31 cellular contexts compared by ENCODE assay signal in the genomic region with DNA sequence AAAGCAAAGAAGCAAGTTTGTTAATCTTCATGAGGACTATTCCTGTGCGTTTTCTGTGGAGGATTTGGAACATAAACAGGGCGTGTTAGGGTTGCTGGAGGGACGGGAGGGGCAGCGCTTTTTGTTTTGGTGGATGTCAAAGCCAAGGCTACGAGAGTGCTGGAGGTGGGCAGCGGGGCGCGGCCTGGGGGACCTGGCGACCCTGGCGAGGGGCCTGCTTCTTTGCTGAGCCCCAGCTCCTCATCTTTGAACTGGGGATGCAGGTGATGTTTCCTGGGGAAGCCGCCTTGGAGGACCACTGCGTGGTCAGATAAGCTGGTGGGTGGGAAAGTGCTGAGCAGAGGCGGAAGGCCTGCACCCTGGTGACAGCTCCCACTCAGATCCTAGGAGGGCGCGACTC. TPM values are rescaled to one million over a fixed set of nuclear protein-coding genes. Genes with fewer than 3 reads are reported as not detected.
"Had no signal": no experiment of that assay in that cellular context is flagged by ENCODE, and none has a peak within 500 bp of the region (broad histone marks: within the 10 kb centered on the region; RNA-seq: fewer than 3 reads in every experiment).

No MANE protein-coding gene starts in this region.

- H3K36me3 Mint-ChIP-seq: naive thymus-derived CD4-positive, alpha-beta T cell; natural killer cell; stimulated activated memory B cell treated with anti-CD40 and anti-IgM and Interleukin-4, amounts not matched to agents 10 μg/mL and 1 μg/mL and 100 μg/mL, for 72 hours; type B pancreatic cell had no signal

- H3K9ac ChIP-seq: parathyroid adenoma had no signal

- DNase-seq: naive thymus-derived CD4-positive, alpha-beta T cell; natural killer cell; nephron progenitor cell; occipital lobe; ovary; psoas muscle; right cardiac atrium; right lobe of liver; sigmoid colon; small intestine; spleen; stimulated activated CD4-positive, alpha-beta T cell treated with anti-CD3 and anti-CD28 coated beads, Interleukin-12 subunit alpha, Interleukin-12 subunit beta, amount 100 ng/mL, for 4 hours; stimulated activated CD4-positive, alpha-beta T cell treated with anti-CD3 and anti-CD28 coated beads, Interleukin-1b, Interleukin-23, amount 100 ng/mL, for 48 hours; stimulated activated CD4-positive, alpha-beta T cell treated with anti-CD3 and anti-CD28 coated beads, Interleukin-4, amount 100 ng/mL, for 1 hour; stimulated activated CD4-positive, alpha-beta T cell treated with anti-CD3 and anti-CD28 coated beads, Interleukin-4, amount 100 ng/mL, for 4 hours; stimulated activated CD8-positive, alpha-beta memory T cell treated with anti-CD3 and anti-CD28 coated beads, Interleukin-4, amount 100 ng/mL, for 48 hours; stimulated activated naive CD4-positive, alpha-beta T cell; stimulated activated naive CD8-positive, alpha-beta T cell treated with anti-CD3 and anti-CD28 coated beads, Interleukin-15, amount 100 ng/mL, for 72 hours; stimulated activated naive CD8-positive, alpha-beta T cell treated with anti-CD3 and anti-CD28 coated beads, Interleukin-15, Interleukin-2, amounts not matched to agents 100 U/mL and 50 U/mL, for 24 hours; substantia nigra; testis; tibial artery; transverse colon; upper lobe of right lung; uterus had no signal

- H3K4me3 Mint-ChIP-seq: naive thymus-derived CD4-positive, alpha-beta T cell; natural killer cell; nephron progenitor cell; neural crest cell; stimulated activated memory B cell treated with anti-CD40 and anti-IgM and Interleukin-4, amounts not matched to agents 10 μg/mL and 1 μg/mL and 100 μg/mL, for 72 hours; stimulated activated naive CD8-positive, alpha-beta T cell treated with anti-CD3 and anti-CD28 coated beads, Interleukin-15, amount 100 ng/mL, for 72 hours; type B pancreatic cell had no signal

- H3K27ac Mint-ChIP-seq: naive thymus-derived CD4-positive, alpha-beta T cell; natural killer cell; nephron progenitor cell; progenitor cell of endocrine pancreas; stimulated activated memory B cell treated with anti-CD40 and anti-IgM and Interleukin-4, amounts not matched to agents 10 μg/mL and 1 μg/mL and 100 μg/mL, for 72 hours; stimulated activated naive CD8-positive, alpha-beta T cell treated with anti-CD3 and anti-CD28 coated beads, Interleukin-15, amount 100 ng/mL, for 72 hours; type B pancreatic cell had no signal

- H3K79me2 ChIP-seq: parathyroid adenoma had no signal

- H2AFZ ChIP-seq: parathyroid adenoma had no signal

- H3K27me3 ChIP-seq: ovary, right lobe of liver, sigmoid colon, testis, transverse colon, upper lobe of right lung, uterus had no signal

- H3K4me3 ChIP-seq: ovary, psoas muscle, right lobe of liver, sigmoid colon, spleen, suprapubic skin, testis, tibial artery, transverse colon, upper lobe of right lung, uterus had no signal

- H3K36me3 ChIP-seq: ovary, right lobe of liver, sigmoid colon, spleen, suprapubic skin, tibial artery, transverse colon, upper lobe of right lung, uterus had no signal

- ATAC-seq: psoas muscle; right cardiac atrium; right lobe of liver; stimulated activated memory B cell treated with anti-CD40 and anti-IgM and Interleukin-4, amounts not matched to agents 10 μg/mL and 1 μg/mL and 100 μg/mL, for 72 hours; stimulated activated naive CD8-positive, alpha-beta T cell treated with anti-CD3 and anti-CD28 coated beads, Interleukin-15, amount 100 ng/mL, for 72 hours; stimulated activated naive CD8-positive, alpha-beta T cell treated with anti-CD3 and anti-CD28 coated beads, Interleukin-15, Interleukin-2, amounts not matched to agents 100 U/mL and 50 U/mL, for 24 hours; upper lobe of right lung had no signal

- H3K9me3 ChIP-seq: ovary, psoas muscle, right lobe of liver, sigmoid colon, suprapubic skin, testis, tibial artery, transverse colon, upper lobe of right lung, uterus had no signal

- H3K4me1 ChIP-seq: parathyroid adenoma, right lobe of liver, spleen, upper lobe of right lung had no signal

- H3K4me1 Mint-ChIP-seq: naive thymus-derived CD4-positive, alpha-beta T cell; natural killer cell; neural crest cell; stimulated activated memory B cell treated with anti-CD40 and anti-IgM and Interleukin-4, amounts not matched to agents 10 μg/mL and 1 μg/mL and 100 μg/mL, for 72 hours; stimulated activated naive CD8-positive, alpha-beta T cell treated with anti-CD3 and anti-CD28 coated beads, Interleukin-15, amount 100 ng/mL, for 72 hours had no signal

- H3K27me3 Mint-ChIP-seq: type B pancreatic cell had no signal

- H3K9me3 Mint-ChIP-seq: natural killer cell; neural crest cell; stimulated activated memory B cell treated with anti-CD40 and anti-IgM and Interleukin-4, amounts not matched to agents 10 μg/mL and 1 μg/mL and 100 μg/mL, for 72 hours; type B pancreatic cell had no signal

- H3K27ac ChIP-seq: ovary, parathyroid adenoma, psoas muscle, right lobe of liver, sigmoid colon, spleen, suprapubic skin, testis, tibial artery, transverse colon, upper lobe of right lung, uterus had no signal

RNA-seq across cellular contexts. Expression of gene SORCS2, which starts 55.2 kb away (rescaled TPM):
- polyA plus RNA-seq: naive thymus-derived CD4-positive, alpha-beta T cell had no signal
